ENCODE assay signal across 12 cellular contexts in the genomic region with DNA sequence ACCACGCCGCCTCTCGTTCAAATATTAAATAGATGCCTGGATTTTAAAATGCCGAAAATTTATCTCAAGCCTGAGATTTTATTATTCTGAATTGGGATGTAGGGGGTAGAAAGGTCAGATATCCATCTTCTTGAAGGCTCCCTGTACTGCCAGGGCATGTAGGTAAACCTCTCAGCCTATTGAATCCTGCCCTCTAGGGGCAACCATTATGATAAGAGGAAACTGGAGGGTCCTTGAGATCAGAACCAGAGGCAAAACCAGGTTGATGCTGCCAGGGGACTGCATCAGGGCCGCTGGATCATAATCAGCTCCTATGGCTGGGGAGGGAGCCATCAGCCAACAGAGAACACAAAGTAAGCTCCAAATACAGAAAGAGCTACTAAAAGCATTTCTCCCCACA.
DNase-seq lines count a peak whose midpoint lies in the region; ATAC-seq, FAIRE-seq and TF ChIP-seq lines count a peak whose summit lies in the region.
"Had no signal": no experiment of that assay in that cellular context is flagged by ENCODE, and none has a peak within 500 bp of the region (broad histone marks: within the 10 kb centered on the region; RNA-seq: fewer than 3 reads in every experiment).

No MANE protein-coding gene starts in this region.

- no peaks in the 10 kb centered on the region for H3K27me3 ChIP-seq in iPS DF 6.9 (ENCODE audit: control insufficient read depth, insufficient read depth, low read length)
- H3K27me3 ChIP-seq in body of pancreas = no peaks in the 10 kb centered on the region
- H3K27me3 ChIP-seq: right atrium auricular region, thyroid gland had no signal

- POLR2A ChIA-PET in RWPE1 (lab: Yijun Ruan, JAX; ENCODE audit: low non-redundant PET) = no interaction called here

- FAIRE-seq in GM19239 (lab: Jason Lieb, UNC) (no peak), GM12891 (lab: Jason Lieb, UNC) (no peak)

- H3K4me1 ChIP-seq in iPS DF 6.9 (ENCODE audit: control insufficient read depth, insufficient read depth, low read length) (no peaks in the 10 kb centered on the region), body of pancreas (no peaks in the 10 kb centered on the region)
- H3K4me1 ChIP-seq: thyroid gland had no signal

- CTCF ChIA-PET in RWPE1 (lab: Yijun Ruan, JAX) = interaction anchor here (0.7 to 1.6 kb wide), 6 partner anchors 56 to 148 kb away, joined by 3 to 8 read pairs (median 4); no protein-coding TSS in a partner anchor

- peak; percentile 53 for TF ChIP-seq RAD21 in Ishikawa (IDR thresholded peaks at IDR 0.05; ENCODE audit: low read depth)

- TF ChIP-seq CTCF in RWPE1 (conservative IDR thresholded peaks at IDR 0.05; ENCODE audit: low read depth) (0 out of 2 replicates have a peak, but pooled peaks have one; percentile 9), body of pancreas (IDR thresholded peaks at IDR 0.05) (no peak)

- no peak for TF ChIP-seq EP300 in Ishikawa (IDR thresholded peaks at IDR 0.05; ENCODE audit: borderline replicate concordance)

- ATAC-seq in GM18505 (IDR thresholded peaks at IDR 0.05; ENCODE audit: unreplicated experiment) (no peak), body of pancreas (no peak)

- H3K36me3 ChIP-seq in iPS DF 6.9 (ENCODE audit: control insufficient read depth, insufficient read depth, low read length) = no peaks in the 10 kb centered on the region
- no peaks in the 10 kb centered on the region for H3K36me3 ChIP-seq in body of pancreas (replicated peaks in 1 of 2; ENCODE audit: insufficient read depth in 1 of 2, low read depth in 2 of 2)
- H3K36me3 ChIP-seq: right atrium auricular region, thyroid gland had no signal

- TF ChIP-seq POLR2A in GM18505 (IDR thresholded peaks at IDR 0.05; ENCODE audit: borderline replicate concordance, extremely low read depth, insufficient read depth, insufficient read length) = no peak
- TF ChIP-seq POLR2A in body of pancreas (IDR thresholded peaks at IDR 0.05) = no peak
- TF ChIP-seq POLR2A in GM12891 (IDR thresholded peaks at IDR 0.05; ENCODE audit: low read depth, low read length) = no peak

- no peak overlapping the region for H3K27ac ChIP-seq in RWPE1
- H3K27ac ChIP-seq in iPS DF 6.9 (ENCODE audit: low read length) = no peak overlapping the region
- no peak overlapping the region for H3K27ac ChIP-seq in body of pancreas
- H3K27ac ChIP-seq: coronary artery, right atrium auricular region, thyroid gland had no signal

- no peaks in the 10 kb centered on the region for H3K9me3 ChIP-seq in iPS DF 6.9 (ENCODE audit: control insufficient read depth, insufficient read depth, low read length)
- no peaks in the 10 kb centered on the region for H3K9me3 ChIP-seq in body of pancreas
- H3K9me3 ChIP-seq: right atrium auricular region, thyroid gland had no signal

- peak; percentile 55 for DNase-seq in DMS53 (lab: John Stamatoyannopoulos, UW)
- DNase-seq in RWPE1 (ENCODE audit: low spot score) = peak; percentile 22
- DNase-seq in iPS DF 6.9 (ENCODE audit: low read depth, low spot score) = peak; percentile 16
- DNase-seq in GM19239 (ENCODE audit: insufficient read length, low spot score) = no peak
- DNase-seq in body of pancreas = no peak
- no peak for DNase-seq in GM12891 (ENCODE audit: insufficient read length, low spot score)
- DNase-seq: activated gamma-delta T cell, thyroid gland had no signal

- intact Hi-C loops in body of pancreas (cut with DNase I) = no loop called here

- H3K4me3 ChIP-seq in iPS DF 6.9 (ENCODE audit: low read length) = no peak overlapping the region
- no peak overlapping the region for H3K4me3 ChIP-seq in body of pancreas
- H3K4me3 ChIP-seq: coronary artery, right atrium auricular region, thyroid gland had no signal

- WGBS in iPS DF 6.9 (ENCODE audit: insufficient coverage, insufficient read length) = no CpG with 5 or more reads among the region's 5 CpGs
- WGBS in body of pancreas, 2 donors = 91 to 92% methylated on average over 5 of the region's 5 CpGs

TF ChIP-seq in Ishikawa, 13 proteins besides CTCF, POLR2A, EP300 and RAD21:
- TF ChIP-seq CREB1 (IDR thresholded peaks at IDR 0.05; ENCODE audit: low read depth) (no peak), YY1 (IDR thresholded peaks at IDR 0.05; ENCODE audit: low read depth) (no peak), TCF12 (IDR thresholded peaks at IDR 0.05; ENCODE audit: low read depth) (no peak), FOXM1 (IDR thresholded peaks at IDR 0.05; ENCODE audit: borderline replicate concordance, low read depth) (no peak), NFIC (IDR thresholded peaks at IDR 0.05) (no peak), TEAD4 (IDR thresholded peaks at IDR 0.05) (no peak), TAF1 (IDR thresholded peaks at IDR 0.05; ENCODE audit: low read depth) (no peak)
- TF ChIP-seq, protein P1, sequence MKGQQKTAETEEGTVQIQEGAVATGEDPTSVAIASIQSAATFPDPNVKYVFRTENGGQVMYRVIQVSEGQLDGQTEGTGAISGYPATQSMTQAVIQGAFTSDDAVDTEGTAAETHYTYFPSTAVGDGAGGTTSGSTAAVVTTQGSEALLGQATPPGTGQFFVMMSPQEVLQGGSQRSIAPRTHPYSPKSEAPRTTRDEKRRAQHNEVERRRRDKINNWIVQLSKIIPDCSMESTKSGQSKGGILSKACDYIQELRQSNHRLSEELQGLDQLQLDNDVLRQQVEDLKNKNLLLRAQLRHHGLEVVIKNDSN (IDR thresholded peaks at IDR 0.05) = no peak
- TF ChIP-seq, protein P2, sequence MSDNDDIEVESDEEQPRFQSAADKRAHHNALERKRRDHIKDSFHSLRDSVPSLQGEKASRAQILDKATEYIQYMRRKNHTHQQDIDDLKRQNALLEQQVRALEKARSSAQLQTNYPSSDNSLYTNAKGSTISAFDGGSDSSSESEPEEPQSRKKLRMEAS (IDR thresholded peaks at IDR 0.05) = no peak

TF ChIP-seq in GM12891, 5 proteins besides CTCF, POLR2A, EP300 and RAD21:
- no peak for TF ChIP-seq POLR2AphosphoS5 (IDR thresholded peaks at IDR 0.05; ENCODE audit: low read depth, low read length)
- TF ChIP-seq SPI1 (IDR thresholded peaks at IDR 0.05; ENCODE audit: low read depth, low read length) = no peak
- no peak for TF ChIP-seq PAX5 (IDR thresholded peaks at IDR 0.05; ENCODE audit: insufficient read depth, low read length, severe bottlenecking)
- TF ChIP-seq TAF1 (IDR thresholded peaks at IDR 0.05; ENCODE audit: low read depth, low read length) = no peak
- TF ChIP-seq POU2F2 (IDR thresholded peaks at IDR 0.05; ENCODE audit: low read depth, low read length) = no peak
TF ChIP-seq in GM12891: peak in this region for 0.

Comparison
In these comparisons a context has a peak if more than half of its experiments do, and no peak if none do; other contexts are left out.
1. DNase-seq: peak in DMS53 (single experiment), RWPE1 (single experiment) and iPS DF 6.9 (single experiment); none in GM19239 (single experiment), body of pancreas (0 of 4) and GM12891 (single experiment).